11 cellular contexts compared by ENCODE assay signal in genomic region chr11:120709808-120710207, GRCh38.
DNase-seq lines count a peak whose midpoint lies in the region; ATAC-seq and TF ChIP-seq lines count a peak whose summit lies in the region.
"Had no signal": no experiment of that assay in that cellular context is flagged by ENCODE, and none has a peak within 500 bp of the region (broad histone marks: within the 10 kb centered on the region; RNA-seq: fewer than 3 reads in every experiment).

No MANE protein-coding gene starts in this region.

- H3K4me1 ChIP-seq in Peyer's patch = peaks cover 0 to 6% (median 0%) of the 10 kb centered on the region in 4 donors
- H3K4me1 ChIP-seq: prostate gland had no signal

- peak overlapping the region in 2 of 4 donors; percentile 23 to 25 for H3K27ac ChIP-seq in Peyer's patch
- H3K27ac ChIP-seq: prostate gland had no signal

- ATAC-seq in GM21360 (IDR thresholded peaks at IDR 0.05; ENCODE audit: unreplicated experiment) (peak; percentile 87), HG03039 (IDR thresholded peaks at IDR 0.05; ENCODE audit: unreplicated experiment) (peak; percentile 72)

- H3K27me3 ChIP-seq in Peyer's patch = no peaks in the 10 kb centered on the region
- H3K27me3 ChIP-seq: left lung had no signal

- H3K4me3 ChIP-seq in choroid plexus epithelial cell (ENCODE audit: low read depth, low read length) (no peak overlapping the region), Peyer's patch (no peak overlapping the region)
- H3K4me3 ChIP-seq: left lung, prostate gland had no signal

- in situ Hi-C loops in GM13976 (cut with MboI; ENCODE audit: low sequenced_read_pairs, unreplicated experiment) = no loop called here

- H3K9me3 ChIP-seq in Peyer's patch = peaks cover 0 to 4% (median 0%) of the 10 kb centered on the region in 4 donors
- H3K9me3 ChIP-seq: prostate gland had no signal

- DNase-seq in GM13976 (ENCODE audit: low spot score) (peak; percentile 69), choroid plexus epithelial cell (ENCODE audit: low read depth) (peak; percentile 6), SW480 (ENCODE audit: low spot score) (no peak), Peyer's patch (no peak), NCI-H1048 (lab: John Stamatoyannopoulos, UW) (no peak)
- no peak for DNase-seq in activated CD8-positive, alpha-beta memory T cell treated with anti-CD3 and anti-CD28 coated beads, Interleukin-2, amount 50 U/mL, for 48 hours
- DNase-seq: NCI-H446 treated with DMSO at 0.1 percent for 48 hours had no signal

- H3K36me3 ChIP-seq in Peyer's patch = no peaks in the 10 kb centered on the region
- H3K36me3 ChIP-seq: left lung, prostate gland had no signal

- TF ChIP-seq CTCF in GM13976 (IDR thresholded peaks at IDR 0.05; ENCODE audit: borderline replicate concordance, control extremely low read depth, extremely low read depth, insufficient read depth, missing control alignments) = no peak
- no peak for TF ChIP-seq CTCF in choroid plexus epithelial cell (conservative IDR thresholded peaks at IDR 0.05; ENCODE audit: low read depth, low read length)
- TF ChIP-seq CTCF in Peyer's patch (IDR thresholded peaks at IDR 0.05) = no peak

- TF ChIP-seq POLR2A in Peyer's patch (IDR thresholded peaks at IDR 0.05) = no peak

Comparison
In these comparisons a context has a peak if more than half of its experiments do, and no peak if none do; other contexts are left out.
1. DNase-seq: peak in GM13976 (single experiment) and choroid plexus epithelial cell (single experiment); none in SW480 (single experiment), Peyer's patch (0 of 3), NCI-H1048 (single experiment) and activated CD8-positive, alpha-beta memory T cell treated with anti-CD3 and anti-CD28 coated beads, Interleukin-2, amount 50 U/mL, for 48 hours (single experiment).